Comparison of ENCODE assay signal across 19 cellular contexts in genomic region chr6:119174085-119174445, GRCh38.
DNase-seq lines count a peak whose midpoint lies in the region; ATAC-seq, FAIRE-seq and TF ChIP-seq lines count a peak whose summit lies in the region.
"Had no signal": no experiment of that assay in that cellular context is flagged by ENCODE, and none has a peak within 500 bp of the region (broad histone marks: within the 10 kb centered on the region; RNA-seq: fewer than 3 reads in every experiment).

No MANE protein-coding gene starts in this region.

- no peak for DNase-seq in HepG2 (ENCODE audit: low spot score)
- DNase-seq in right lobe of liver: no peak
- peak; percentile 79 for DNase-seq in SK-N-MC (ENCODE audit: low read depth, low spot score)
- no peak for DNase-seq in nephron progenitor cell
- no peak for DNase-seq in T-helper 17 cell
- DNase-seq in NCI-H1105 (lab: John Stamatoyannopoulos, UW): no peak
- DNase-seq: 8988T; Calu3; CD4-positive, alpha-beta memory T cell; DND-41; EL; H9; IMR-90 had no signal

- no peaks in the 10 kb centered on the region for H3K9me3 Mint-ChIP-seq in nephron progenitor cell
- H3K9me3 Mint-ChIP-seq: CD14-positive monocyte; CD4-positive, alpha-beta memory T cell; H9 had no signal

- H3K4me3 ChIP-seq in HepG2 (replicated peaks in 1 of 3; ENCODE audit: insufficient read depth in 1 of 3, low read depth in 2 of 3, low read length in 3 of 3) (no peak overlapping the region), right lobe of liver (no peak overlapping the region), SK-N-MC (peak overlapping the region; percentile 68)
- H3K4me3 ChIP-seq: BLaER1, GM12878 had no signal

- H3K9me3 ChIP-seq in HepG2 (ENCODE audit: low read length) (no peaks in the 10 kb centered on the region), right lobe of liver (no peaks in the 10 kb centered on the region), SK-N-MC (ENCODE audit: low read depth, low read length) (no peaks in the 10 kb centered on the region), T-helper 17 cell (ENCODE audit: control insufficient read depth, low read length, poor library complexity, severe bottlenecking) (no peaks in the 10 kb centered on the region)

- H3K36me3 ChIP-seq in HepG2 (replicated peaks in 1 of 2; ENCODE audit: control insufficient read depth in 1 of 2, insufficient read depth in 2 of 2, low read length in 2 of 2): peaks cover 1 to 11% of the 10 kb centered on the region in 2 experiments; a peak in 4 of 5 replicates
- peaks cover 0 to 3% (median 1%) of the 10 kb centered on the region in 4 donors for H3K36me3 ChIP-seq in right lobe of liver
- no peaks in the 10 kb centered on the region for H3K36me3 ChIP-seq in SK-N-MC (ENCODE audit: insufficient read depth, low read length)
- H3K36me3 ChIP-seq: BLaER1 had no signal

- TF ChIP-seq POLR2A in HepG2 (IDR thresholded peaks at IDR 0.05; ENCODE audit: insufficient read depth in 1 of 2, low read depth in 2 of 2, low read length in 2 of 2) (no peak), right lobe of liver (IDR thresholded peaks at IDR 0.05) (no peak)

- TF ChIP-seq CTCF in HepG2 (CRISPR knock-in tag; IDR thresholded peaks at IDR 0.05): no peak
- no peak for TF ChIP-seq CTCF in right lobe of liver (IDR thresholded peaks at IDR 0.05)
- TF ChIP-seq CTCF in nephron progenitor cell (IDR thresholded peaks at IDR 0.05): no peak

- peak overlapping the region; percentile 74 for H3K27ac ChIP-seq in HepG2 (ENCODE audit: extremely low read length, insufficient read depth, low read length)
- no peak overlapping the region for H3K27ac ChIP-seq in right lobe of liver
- no peak overlapping the region for H3K27ac ChIP-seq in SK-N-MC
- H3K27ac ChIP-seq: BLaER1, HL-60 had no signal

- H3K4me1 Mint-ChIP-seq in nephron progenitor cell (no peaks in the 10 kb centered on the region), T-helper 17 cell (peaks cover 4% of the 10 kb centered on the region)
- H3K4me1 Mint-ChIP-seq: CD14-positive monocyte, H9 had no signal

- peak overlapping the region; percentile 5; the same call in 1 of the 2 replicates for H3K4me2 ChIP-seq in HepG2 (ENCODE audit: low read depth, low read length)
- H3K4me2 ChIP-seq: BLaER1 had no signal

- TF ChIP-seq RAD21 in HepG2 (CRISPR knock-in tag; IDR thresholded peaks at IDR 0.05): no peak

- no TSS peak for BruUV-seq in HepG2 (replicated peaks; lab: Mats Ljungman, UMichigan)

- no peaks in the 10 kb centered on the region for H4K20me1 ChIP-seq in HepG2 (ENCODE audit: insufficient read depth, low read length)
- H4K20me1 ChIP-seq: BLaER1 had no signal

- no peak overlapping the region for H3K9ac ChIP-seq in HepG2 (ENCODE audit: insufficient read depth, low read depth, low read length)
- H3K9ac ChIP-seq in SK-N-MC (ENCODE audit: insufficient read length): no peak overlapping the region
- H3K9ac ChIP-seq: BLaER1 had no signal

- H3K4me3 Mint-ChIP-seq in nephron progenitor cell (no peak overlapping the region), T-helper 17 cell (no peak overlapping the region)
- H3K4me3 Mint-ChIP-seq: CD14-positive monocyte; CD4-positive, alpha-beta memory T cell; H9 had no signal

- no peak for ATAC-seq in HepG2
- ATAC-seq in right lobe of liver: no peak
- no peak for ATAC-seq in HG03097 (IDR thresholded peaks at IDR 0.05; ENCODE audit: low FRiP score, unreplicated experiment)
- no peak for ATAC-seq in T-helper 17 cell

- H3K27me3 Mint-ChIP-seq in nephron progenitor cell (ENCODE audit: low read depth, poor library complexity): no peaks in the 10 kb centered on the region
- no peaks in the 10 kb centered on the region for H3K27me3 Mint-ChIP-seq in T-helper 17 cell
- H3K27me3 Mint-ChIP-seq: CD4-positive, alpha-beta memory T cell had no signal

- intact Hi-C loops in HepG2 (cut with micrococcal nuclease; ENCODE audit: unreplicated experiment) (no loop called here), right lobe of liver (cut with DNase I) (no loop called here)

- H3K79me2 ChIP-seq in HepG2 (ENCODE audit: insufficient read depth, low read length): no peaks in the 10 kb centered on the region

- H3K4me1 ChIP-seq in HepG2 (ENCODE audit: insufficient read depth, low read length): peaks cover 78% of the 10 kb centered on the region
- H3K4me1 ChIP-seq in right lobe of liver: peaks cover 0 to 13% (median 0%) of the 10 kb centered on the region in 4 donors
- H3K4me1 ChIP-seq: BLaER1 had no signal

- H3K27me3 ChIP-seq in HepG2 (ENCODE audit: control insufficient read depth in 1 of 2, insufficient read depth in 2 of 2, low read length in 2 of 2): no peaks in the 10 kb centered on the region
- H3K27me3 ChIP-seq in right lobe of liver: no peaks in the 10 kb centered on the region
- H3K27me3 ChIP-seq: BLaER1 had no signal

- H3K36me3 Mint-ChIP-seq in nephron progenitor cell (ENCODE audit: low read depth): peaks cover 6% of the 10 kb centered on the region
- no peaks in the 10 kb centered on the region for H3K36me3 Mint-ChIP-seq in T-helper 17 cell (ENCODE audit: low read depth)
- H3K36me3 Mint-ChIP-seq: CD4-positive, alpha-beta memory T cell had no signal

- whole genome bisulfite sequencing in HepG2 (ENCODE audit: low lambda C conversion rate): 96% methylated on average over 3 of the region's 3 CpGs
- 92% methylated on average over 3 of the region's 3 CpGs for WGBS in right lobe of liver (ENCODE audit: insufficient coverage, low coverage, low lambda C conversion rate, missing lambda C conversion rate)

- FAIRE-seq in HepG2 (lab: Jason Lieb, UNC): no peak
- FAIRE-seq: GM12878, H1 had no signal

- H3K27ac Mint-ChIP-seq in nephron progenitor cell (peak overlapping the region; percentile 52), T-helper 17 cell (no peak overlapping the region)
- H3K27ac Mint-ChIP-seq: CD14-positive monocyte; CD4-positive, alpha-beta memory T cell; H9 had no signal

- no peak overlapping the region for H2AFZ ChIP-seq in HepG2 (ENCODE audit: low read length)

- in situ Hi-C loops in HepG2 (cut with HindIII; ENCODE audit: extremely low pct_ligation_motif_present, low pct_unique_long_range_greater_than_20kb): no loop called here

- TF ChIP-seq EP300 in HepG2 (IDR thresholded peaks at IDR 0.05; ENCODE audit: low read depth in 2 of 2, low read length in 2 of 2) (no peak), HepG2 (CRISPR knock-in tag; IDR thresholded peaks at IDR 0.05; ENCODE audit: borderline replicate concordance) (no peak)

- CTCF ChIA-PET in HepG2 (lab: Yijun Ruan, JAX; ENCODE audit: low intra/inter-chr PET ratio, low total read pairs): no interaction called here

- POLR2A ChIA-PET in HepG2 (lab: Yijun Ruan, JAX): interaction anchor here (0.8 to 2.1 kb wide), 3 partner anchors 26 to 87 kb away, joined by 3 to 7 read pairs (median 5); no protein-coding TSS in a partner anchor

TF ChIP-seq in HepG2, 621 proteins besides CTCF, POLR2A, EP300 and RAD21:
- TF ChIP-seq ZBTB43 (CRISPR knock-in tag; conservative IDR thresholded peaks at IDR 0.05): peak; percentile 41; the same call in 1 of the 2 replicates
- TF ChIP-seq TFDP2 (CRISPR knock-in tag; IDR thresholded peaks at IDR 0.05): 0 out of 2 replicates have a peak, but pooled peaks have one; percentile 11
- TF ChIP-seq ATF1 (CRISPR knock-in tag; IDR thresholded peaks at IDR 0.05): 0 out of 2 replicates have a peak, but pooled peaks have one; percentile 39
- no peak for TF ChIP-seq ZEB1 (IDR thresholded peaks at IDR 0.05; ENCODE audit: insufficient replicate concordance, low read depth)
- TF ChIP-seq DBP (CRISPR knock-in tag; IDR thresholded peaks at IDR 0.05; ENCODE audit: not compliant biosample characterization): peak; percentile 0
- peak; percentile 2; the same call in 1 of the 2 replicates for TF ChIP-seq ZNF557 (CRISPR knock-in tag; IDR thresholded peaks at IDR 0.05)
- 0 out of 2 replicates have a peak, but pooled peaks have one; percentile 40 for TF ChIP-seq BRD4 (CRISPR knock-in tag; IDR thresholded peaks at IDR 0.05)
- no peak for TF ChIP-seq ZNF496 (CRISPR knock-in tag; IDR thresholded peaks at IDR 0.05; ENCODE audit: insufficient replicate concordance)
- no peak for TF ChIP-seq ZNF558 (CRISPR knock-in tag; IDR thresholded peaks at IDR 0.05; ENCODE audit: borderline replicate concordance)
- TF ChIP-seq ZNF362 (CRISPR knock-in tag; IDR thresholded peaks at IDR 0.05; ENCODE audit: borderline replicate concordance): no peak
- TF ChIP-seq BHLHE40 (IDR thresholded peaks at IDR 0.05; ENCODE audit: low read length): no peak
